8 cellular contexts compared by ENCODE assay signal in the genomic region with DNA sequence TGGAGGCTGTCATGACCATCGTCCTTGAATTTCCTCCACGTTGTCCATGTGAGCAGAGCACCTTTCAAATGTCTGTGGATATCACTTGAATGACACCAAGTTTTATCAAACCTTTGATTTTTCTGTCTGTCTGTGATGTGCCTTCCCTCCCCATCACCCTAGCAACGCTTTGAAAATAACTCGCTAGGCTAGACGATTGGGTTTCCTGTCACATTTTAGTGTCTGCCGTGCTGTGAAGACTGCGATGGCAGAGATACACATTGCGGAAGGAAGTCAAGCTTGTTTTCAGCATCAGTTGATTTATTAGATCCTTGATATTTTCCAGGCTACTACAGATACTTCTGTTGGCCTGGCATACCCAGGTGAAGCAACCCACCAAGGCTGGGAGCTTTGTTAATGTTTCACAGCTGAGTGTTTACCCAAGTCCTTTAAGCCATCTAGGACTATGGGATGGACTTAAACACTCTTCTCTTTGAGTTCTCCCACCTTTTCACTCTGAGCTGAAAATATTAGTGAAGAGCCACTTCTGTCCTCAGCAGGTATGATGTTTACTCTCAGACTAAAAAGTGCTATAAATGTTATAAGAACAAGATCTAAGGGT.
DNase-seq lines count a peak whose midpoint lies in the region; ATAC-seq and TF ChIP-seq lines count a peak whose summit lies in the region.

No MANE protein-coding gene starts in this region.

- H3K36me3 ChIP-seq in Peyer's patch (no peaks in the 10 kb centered on the region), vagina (no peaks in the 10 kb centered on the region)

- intact Hi-C loops in vagina (cut with DNase I): no loop called here

- H3K27ac ChIP-seq in Peyer's patch (peak overlapping the region; percentile 41 to 64 (median 54)), vagina (no peak overlapping the region)

- H3K4me1 ChIP-seq in Peyer's patch (peaks cover 0 to 25% (median 7%) of the 10 kb centered on the region in 4 donors), vagina (no peaks in the 10 kb centered on the region)

- H3K9me3 ChIP-seq in Peyer's patch: no peaks in the 10 kb centered on the region
- no peaks in the 10 kb centered on the region for H3K9me3 ChIP-seq in vagina

- H3K9me3 Mint-ChIP-seq in activated naive CD4-positive, alpha-beta T cell treated with anti-CD3 and anti-CD28 coated beads, Interleukin-2, amount 50 U/mL, for 72 hours: peaks cover 8 to 12% of the 10 kb centered on the region in 2 donors

- peak in 2 of 3 donors; percentile 72 to 81 for DNase-seq in Peyer's patch
- DNase-seq in activated naive CD4-positive, alpha-beta T cell treated with anti-CD3 and anti-CD28 coated beads, Interleukin-2, amount 50 U/mL, for 72 hours (ENCODE audit: low spot score in 2 of 2): peak; percentile 58 to 61
- DNase-seq in stimulated activated CD4-positive, alpha-beta T cell treated with anti-CD3 and anti-CD28 coated beads, Interleukin-4, amount 100 ng/mL, for 4 hours: peak; percentile 17 to 73
- DNase-seq in HCEC 1CT: no peak
- DNase-seq in vagina (ENCODE audit: extremely low spot score in 2 of 2): no peak

- TF ChIP-seq CTCF in Peyer's patch (IDR thresholded peaks at IDR 0.05) (no peak), vagina (IDR thresholded peaks at IDR 0.05) (no peak)

- peak; percentile 51 for ATAC-seq in GM21423 (IDR thresholded peaks at IDR 0.05; ENCODE audit: unreplicated experiment)
- ATAC-seq in activated naive CD4-positive, alpha-beta T cell treated with anti-CD3 and anti-CD28 coated beads, Interleukin-2, amount 50 U/mL, for 72 hours: peak; percentile 58 to 71
- ATAC-seq in GM18520 (IDR thresholded peaks at IDR 0.05; ENCODE audit: unreplicated experiment): no peak
- ATAC-seq in GM18505 (IDR thresholded peaks at IDR 0.05; ENCODE audit: unreplicated experiment): no peak

- H3K4me3 ChIP-seq in Peyer's patch (no peak overlapping the region), vagina (no peak overlapping the region)

- TF ChIP-seq POLR2A in Peyer's patch (IDR thresholded peaks at IDR 0.05) (no peak), GM18505 (IDR thresholded peaks at IDR 0.05; ENCODE audit: borderline replicate concordance, extremely low read depth, insufficient read depth, insufficient read length) (no peak), vagina (IDR thresholded peaks at IDR 0.05) (no peak)

- peaks cover 25 to 36% of the 10 kb centered on the region in 2 donors for H3K36me3 Mint-ChIP-seq in activated naive CD4-positive, alpha-beta T cell treated with anti-CD3 and anti-CD28 coated beads, Interleukin-2, amount 50 U/mL, for 72 hours

- H3K27me3 ChIP-seq in Peyer's patch: no peaks in the 10 kb centered on the region
- H3K27me3 ChIP-seq in vagina: no peaks in the 10 kb centered on the region

- peak overlapping the region; percentile 90 to 91 for H3K27ac Mint-ChIP-seq in activated naive CD4-positive, alpha-beta T cell treated with anti-CD3 and anti-CD28 coated beads, Interleukin-2, amount 50 U/mL, for 72 hours

Comparison
In these comparisons a context has a peak if more than half of its experiments do, and no peak if none do; other contexts are left out.
1. ATAC-seq: peak in GM21423 (single experiment) and activated naive CD4-positive, alpha-beta T cell treated with anti-CD3 and anti-CD28 coated beads, Interleukin-2, amount 50 U/mL, for 72 hours (2 of 2); none in GM18520 (single experiment) and GM18505 (single experiment).
2. DNase-seq: peak in Peyer's patch (2 of 3), activated naive CD4-positive, alpha-beta T cell treated with anti-CD3 and anti-CD28 coated beads, Interleukin-2, amount 50 U/mL, for 72 hours (2 of 2) and stimulated activated CD4-positive, alpha-beta T cell treated with anti-CD3 and anti-CD28 coated beads, Interleukin-4, amount 100 ng/mL, for 4 hours (2 of 2); none in HCEC 1CT (single experiment) and vagina (0 of 2).